8 cellular contexts compared by ENCODE assay signal in genomic region chr17:10114931-10115535, GRCh38.
DNase-seq lines count a peak whose midpoint lies in the region; FAIRE-seq and TF ChIP-seq lines count a peak whose summit lies in the region.

No MANE protein-coding gene starts in this region.

- H3K4me1 ChIP-seq in GM23248 (ENCODE audit: insufficient read depth) = peaks cover 20% of the 10 kb centered on the region

- peak overlapping the region; percentile 26 for H3K27ac Mint-ChIP-seq in progenitor cell of endocrine pancreas

- DNase-seq in AG09319 (ENCODE audit: extremely low read depth, low read depth) (peak; percentile 89), GM23248 (peak; percentile 97), OCI-M1 (lab: John Stamatoyannopoulos, UW) (peak; percentile 22), activated gamma-delta T cell (lab: John Stamatoyannopoulos, UW) (peak; percentile 71), globus pallidus (ENCODE audit: low spot score) (peak; percentile 79), progenitor cell of endocrine pancreas (ENCODE audit: low spot score, unreplicated experiment) (no peak), urothelium cell line (ENCODE audit: low spot score) (peak; percentile 83), HEK293T (ENCODE audit: extremely low spot score) (no peak)

- in situ Hi-C loops in GM23248 (cut with MboI) = no loop called here

- H4K20me1 ChIP-seq in GM23248 (ENCODE audit: insufficient read depth) = no peaks in the 10 kb centered on the region

- no peaks in the 10 kb centered on the region for H3K27me3 ChIP-seq in GM23248 (replicated peaks; ENCODE audit: insufficient read depth)

- H3K79me2 ChIP-seq in GM23248 (ENCODE audit: insufficient read depth) = peaks cover 24% of the 10 kb centered on the region

- H3F3A ChIP-seq in GM23248 (ENCODE audit: insufficient read depth) = peaks cover 15% of the 10 kb centered on the region

- peaks cover 12% of the 10 kb centered on the region for H3K27me3 Mint-ChIP-seq in progenitor cell of endocrine pancreas

- no peaks in the 10 kb centered on the region for H3K36me3 Mint-ChIP-seq in progenitor cell of endocrine pancreas (ENCODE audit: insufficient read depth)

- H3K9me3 Mint-ChIP-seq in progenitor cell of endocrine pancreas (ENCODE audit: low read depth) = peaks cover 4% of the 10 kb centered on the region

- peak overlapping the region; percentile 99 for H3K27ac ChIP-seq in GM23248

- H2AFZ ChIP-seq in GM23248 = no peak overlapping the region

- POLR2A ChIA-PET in HEK293T (lab: Yijun Ruan, JAX) = interaction anchor here (0.7 kb wide), 1 partner anchor 10 kb away, joined by 3 read pairs; no protein-coding TSS in a partner anchor

- no peaks in the 10 kb centered on the region for H3K9me3 ChIP-seq in GM23248 (ENCODE audit: low read depth)

- no peaks in the 10 kb centered on the region for H3K36me3 ChIP-seq in GM23248 (ENCODE audit: low read depth)

- H3K9me2 ChIP-seq in GM23248 (ENCODE audit: insufficient read depth) = no peaks in the 10 kb centered on the region

- TF ChIP-seq CTCF in AG09319 (IDR thresholded peaks at IDR 0.05; ENCODE audit: low read depth, low read length) (no peak), progenitor cell of endocrine pancreas (IDR thresholded peaks at IDR 0.05; ENCODE audit: unreplicated experiment) (no peak)

- peaks cover 21% of the 10 kb centered on the region for H3K4me1 Mint-ChIP-seq in progenitor cell of endocrine pancreas (ENCODE audit: low read depth)

- FAIRE-seq in urothelium cell line (lab: Jason Lieb, UNC) = no peak

- 3% methylated on average over 11 of the region's 11 CpGs for WGBS in GM23248 (ENCODE audit: low coverage in 1 of 2, low lambda C conversion rate in 2 of 2, missing lambda C conversion rate in 2 of 2), 2 experiments

- no peak overlapping the region for H3K4me3 Mint-ChIP-seq in progenitor cell of endocrine pancreas (ENCODE audit: low read depth)

- H3K4me3 ChIP-seq in GM23248 = peak overlapping the region; percentile 62

- CTCF ChIA-PET in HEK293T (lab: Yijun Ruan, JAX) = no interaction called here

- H3K4me2 ChIP-seq in GM23248 (ENCODE audit: unreplicated experiment) = peak overlapping the region; percentile 76

- H3K9ac ChIP-seq in GM23248 = peak overlapping the region; percentile 93

TF ChIP-seq in HEK293T, 16 proteins besides CTCF, POLR2A, EP300 and RAD21:
- TF ChIP-seq SUZ12 (IDR thresholded peaks at IDR 0.05) (no peak), FOXM1 (IDR thresholded peaks at IDR 0.05; ENCODE audit: borderline replicate concordance) (no peak), TARDBP (IDR thresholded peaks at IDR 0.05) (no peak), ELF4 (IDR thresholded peaks at IDR 0.05) (no peak), BHLHE40 (IDR thresholded peaks at IDR 0.05; ENCODE audit: borderline replicate concordance) (no peak)

Comparison
In these comparisons a context has a peak if more than half of its experiments do, and no peak if none do; other contexts are left out.
1. DNase-seq: peak in AG09319 (single experiment), GM23248 (single experiment), OCI-M1 (single experiment), activated gamma-delta T cell (single experiment), globus pallidus (single experiment) and urothelium cell line (single experiment); none in progenitor cell of endocrine pancreas (single experiment) and HEK293T (single experiment).